Comparison of ENCODE assay signal across 22 cellular contexts in the genomic region with DNA sequence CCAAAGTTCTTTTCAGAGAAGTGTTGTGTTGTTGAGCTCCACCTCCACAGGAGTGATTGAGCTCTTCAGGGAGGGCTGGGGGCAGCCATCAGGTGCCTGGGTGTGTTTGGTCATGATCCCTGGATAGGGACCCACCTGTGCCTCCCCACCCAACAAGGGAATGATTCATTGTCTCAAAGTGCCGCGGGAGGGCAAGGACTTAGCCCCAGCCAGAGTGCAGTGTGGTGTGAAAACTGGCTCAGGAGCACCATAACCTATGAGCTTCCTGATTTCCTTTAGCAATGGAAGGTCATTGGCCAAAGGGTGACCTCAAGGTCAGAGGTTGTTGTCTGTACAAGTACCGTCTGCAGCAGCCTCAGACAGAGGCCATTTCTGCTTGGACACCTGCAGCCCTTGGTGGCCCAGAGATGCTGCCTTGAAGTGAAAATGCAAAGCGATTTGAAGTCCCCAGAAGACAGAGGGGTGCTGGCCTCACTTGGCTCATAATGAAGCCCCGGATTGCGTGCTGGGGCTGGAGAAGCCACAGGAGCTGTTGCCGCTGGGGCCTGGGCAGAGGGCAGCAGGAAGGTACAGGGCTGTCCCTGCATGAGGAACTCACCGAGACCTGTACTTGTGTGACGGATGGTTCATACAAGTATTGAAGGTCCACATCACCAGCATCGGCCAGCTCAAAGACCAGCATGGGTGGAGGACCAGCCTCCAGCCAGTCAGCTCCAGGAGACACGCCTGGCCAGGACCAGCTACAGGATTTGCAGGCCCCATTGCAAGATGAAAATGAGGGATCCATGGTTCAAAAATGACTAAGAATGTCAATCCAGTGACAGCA.
"Had no signal": no experiment of that assay in that cellular context is flagged by ENCODE, and none has a peak within 500 bp of the region (broad histone marks: within the 10 kb centered on the region; RNA-seq: fewer than 3 reads in every experiment).

No MANE protein-coding gene starts in this region.

- H3K4me3 Mint-ChIP-seq: activated CD4-positive, alpha-beta memory T cell treated with anti-CD3 and anti-CD28 coated beads, Interleukin-2, amount 10 ng/mL, durations not matched to agents 7 days and 5 days; neural progenitor cell had no signal

- H3K27me3 ChIP-seq: ascending aorta, breast epithelium, neural progenitor cell, ovary, sigmoid colon, spleen, thyroid gland had no signal

- H3K36me3 Mint-ChIP-seq: neural progenitor cell, T-cell had no signal

- H3K36me3 ChIP-seq: ascending aorta, breast epithelium, neural progenitor cell, ovary, sigmoid colon, spleen, thyroid gland had no signal

- ATAC-seq: effector memory CD8-positive, alpha-beta T cell; T-cell had no signal

- H2AFZ ChIP-seq: neural progenitor cell had no signal

- H3K4me2 ChIP-seq: neural progenitor cell, SK-N-SH had no signal

- H3K4me1 ChIP-seq: ascending aorta, breast epithelium had no signal

- H3K27ac ChIP-seq: ascending aorta, breast epithelium, epithelial cell of prostate, neural progenitor cell, ovary, sigmoid colon, spleen, thyroid gland had no signal

- H3K9me3 ChIP-seq: ascending aorta, breast epithelium, ovary, sigmoid colon, SK-N-SH, spleen, thyroid gland had no signal

- DNase-seq: activated CD4-positive, CD25-positive, alpha-beta regulatory T cell treated with anti-CD3 and anti-CD28 coated beads, Interleukin-2, amount 50 U/mL, for 72 hours; activated gamma-delta T cell; activated T-cell treated with anti-CD3 and anti-CD28 coated beads for 4 hours; cerebellar nuclear complex; effector memory CD8-positive, alpha-beta T cell; foreskin melanocyte; midbrain; ovary; SHP77; sigmoid colon; SK-N-SH; spleen; stimulated activated CD4-positive, alpha-beta T cell treated with anti-CD3 and anti-CD28 coated beads, Interleukin-1b, Interleukin-23, amount 100 ng/mL, for 48 hours; T-cell; T1000; thyroid gland had no signal

- H3K9me3 Mint-ChIP-seq: effector memory CD8-positive, alpha-beta T cell had no signal

- H3K27me3 Mint-ChIP-seq: activated CD4-positive, alpha-beta memory T cell treated with anti-CD3 and anti-CD28 coated beads, Interleukin-2, amount 10 ng/mL, durations not matched to agents 7 days and 5 days; effector memory CD8-positive, alpha-beta T cell; T-cell had no signal

- H3K4me3 ChIP-seq: ascending aorta, breast epithelium, lung, neural progenitor cell, ovary, sigmoid colon, spleen, thyroid gland had no signal

- H3K27ac Mint-ChIP-seq: neural progenitor cell had no signal

- H3K9ac ChIP-seq: neural progenitor cell, SK-N-SH had no signal
